ENCODE assay signal across 10 cellular contexts in genomic region chr11:68354181-68354872, GRCh38. TPM values are rescaled to one million over a fixed set of nuclear protein-coding genes. Genes with fewer than 3 reads are reported as not detected.
DNase-seq lines count a peak whose midpoint lies in the region; ATAC-seq and TF ChIP-seq lines count a peak whose summit lies in the region.
"Had no signal": no experiment of that assay in that cellular context is flagged by ENCODE, and none has a peak within 500 bp of the region (broad histone marks: within the 10 kb centered on the region; RNA-seq: fewer than 3 reads in every experiment).

No MANE protein-coding gene starts in this region.

- DNase-seq in Daoy (ENCODE audit: low read depth) (peak; percentile 94), SW480 (ENCODE audit: low spot score) (peak; percentile 51), cardiac muscle cell (ENCODE audit: low read depth in 1 of 2, low spot score in 1 of 2) (peak in 1 of 2 donors; percentile 97), renal cortical epithelial cell (ENCODE audit: low read depth) (peak; percentile 93), cortex of kidney (lab: John Stamatoyannopoulos, UW) (no peak), T-helper 1 cell (no peak)
- DNase-seq in activated CD4-positive, alpha-beta T cell treated with anti-CD3 and anti-CD28 coated beads, Interleukin-2, amount 10 ng/mL, durations not matched to agents 24 days and 14 days, result no peak

- H3K4me3 Mint-ChIP-seq in activated CD4-positive, alpha-beta T cell treated with anti-CD3 and anti-CD28 coated beads, Interleukin-2, amount 10 ng/mL, durations not matched to agents 24 days and 14 days, result no peak overlapping the region

- H3K27me3 Mint-ChIP-seq in activated CD4-positive, alpha-beta T cell treated with anti-CD3 and anti-CD28 coated beads, Interleukin-2, amount 10 ng/mL, durations not matched to agents 24 days and 14 days, result no peaks in the 10 kb centered on the region

- peak; percentile 6 for TF ChIP-seq CTCF in cardiac muscle cell (IDR thresholded peaks at IDR 0.05; ENCODE audit: low read depth, low read length)

- H3K36me3 Mint-ChIP-seq in activated CD4-positive, alpha-beta T cell treated with anti-CD3 and anti-CD28 coated beads, Interleukin-2, amount 10 ng/mL, durations not matched to agents 24 days and 14 days (ENCODE audit: low read depth), result peaks cover 13% of the 10 kb centered on the region

- H3K4me1 ChIP-seq in cardiac muscle cell (ENCODE audit: low read depth), result no peaks in the 10 kb centered on the region
- H3K4me1 ChIP-seq: parathyroid adenoma had no signal

- H3K4me1 Mint-ChIP-seq in activated CD4-positive, alpha-beta T cell treated with anti-CD3 and anti-CD28 coated beads, Interleukin-2, amount 10 ng/mL, durations not matched to agents 24 days and 14 days, result peaks cover 2% of the 10 kb centered on the region

- H3K27ac Mint-ChIP-seq in activated CD4-positive, alpha-beta T cell treated with anti-CD3 and anti-CD28 coated beads, Interleukin-2, amount 10 ng/mL, durations not matched to agents 24 days and 14 days, result no peak overlapping the region

- no peak overlapping the region for H3K4me3 ChIP-seq in cardiac muscle cell
- H3K4me3 ChIP-seq: GM12878 had no signal

- intact Hi-C loops in activated CD4-positive, alpha-beta T cell treated with anti-CD3 and anti-CD28 coated beads, Interleukin-2, amount 10 ng/mL, durations not matched to agents 24 days and 14 days (cut with micrococcal nuclease), result no loop called here

- no peaks in the 10 kb centered on the region for H3K27me3 ChIP-seq in cardiac muscle cell

- peak overlapping the region; percentile 14 for H3K27ac ChIP-seq in cardiac muscle cell
- H3K27ac ChIP-seq: parathyroid adenoma had no signal

- no peaks in the 10 kb centered on the region for H3K9me3 Mint-ChIP-seq in activated CD4-positive, alpha-beta T cell treated with anti-CD3 and anti-CD28 coated beads, Interleukin-2, amount 10 ng/mL, durations not matched to agents 24 days and 14 days

- H3K9me3 ChIP-seq in cardiac muscle cell (ENCODE audit: low read depth), result no peaks in the 10 kb centered on the region

- no peak for ATAC-seq in GM21447 (IDR thresholded peaks at IDR 0.05; ENCODE audit: unreplicated experiment)
- ATAC-seq: GM12878 had no signal

- peaks cover 4% of the 10 kb centered on the region for H3K36me3 ChIP-seq in cardiac muscle cell

RNA-seq across cellular contexts. Expression of gene LRP5, which starts 41.9 kb away (rescaled TPM):
- 13.8 and 17.2 TPM in 2 replicates for total RNA-seq in Daoy (2014; rRNA removed; shearing (Covaris generic))
- total RNA-seq in cardiac muscle cell (40.4 and 245 TPM in 2 replicates), renal cortical epithelial cell (16.8 and 58.6 TPM in 2 replicates)
- 29.1 and 36.3 TPM in 2 replicates for polyA plus RNA-seq in cardiac muscle cell
- 23.8 and 33.8 TPM in 2 replicates for total RNA-seq in activated CD4-positive, alpha-beta T cell treated with anti-CD3 and anti-CD28 coated beads, Interleukin-2, amount 10 ng/mL, durations not matched to agents 24 days and 14 days

Comparison
In these comparisons a context has a peak if more than half of its experiments do, and no peak if none do; other contexts are left out.
1. DNase-seq: peak in Daoy (single experiment), SW480 (single experiment) and renal cortical epithelial cell (single experiment); none in activated CD4-positive, alpha-beta T cell treated with anti-CD3 and anti-CD28 coated beads, Interleukin-2, amount 10 ng/mL, durations not matched to agents 24 days and 14 days (single experiment), cortex of kidney (single experiment) and T-helper 1 cell (0 of 5).